ENCODE assay signal across 21 cellular contexts in the genomic region with DNA sequence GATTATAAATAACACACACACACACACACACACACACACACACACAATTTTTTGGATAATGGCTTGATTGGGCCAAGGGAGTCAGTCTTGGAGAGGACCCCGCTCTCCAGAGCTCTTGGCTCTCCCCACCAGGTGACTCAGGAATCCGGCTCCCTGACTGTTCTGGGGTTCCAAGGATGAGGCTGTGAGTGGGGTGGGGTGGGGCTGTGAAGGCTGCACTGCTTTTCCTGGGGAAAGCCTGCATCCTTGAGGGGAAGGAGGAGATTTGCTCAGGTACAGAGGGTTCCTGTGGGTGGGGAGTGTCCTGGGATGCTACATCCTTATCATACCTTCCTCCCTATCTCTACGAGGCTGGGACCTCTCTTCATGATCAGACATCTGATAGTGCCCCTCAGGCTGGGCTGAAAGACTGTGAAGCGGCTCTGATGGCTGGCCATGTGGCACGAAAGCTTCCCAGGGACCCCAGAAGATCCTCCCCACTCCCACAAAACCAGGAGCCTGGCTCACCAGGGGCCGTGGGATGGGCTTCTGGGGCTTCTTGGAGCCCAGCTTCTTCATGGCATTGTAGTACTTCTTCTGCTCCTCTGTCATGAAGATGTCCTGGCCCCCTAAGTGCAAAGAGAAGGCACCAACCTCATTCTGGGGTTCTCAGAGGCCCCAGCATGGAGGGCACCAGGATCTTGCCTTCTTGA.
"Had no signal": no experiment of that assay in that cellular context is flagged by ENCODE, and none has a peak within 500 bp of the region (broad histone marks: within the 10 kb centered on the region; RNA-seq: fewer than 3 reads in every experiment).

No MANE protein-coding gene starts in this region.

- H3K27me3 Mint-ChIP-seq: activated naive CD8-positive, alpha-beta T cell treated with anti-CD3 and anti-CD28 coated beads for 36 hours; progenitor cell of endocrine pancreas had no signal

- H3K4me1 Mint-ChIP-seq: activated CD4-positive, alpha-beta T cell treated with anti-CD3 and anti-CD28 coated beads, Interleukin-2, amount 10 ng/mL, durations not matched to agents 24 days and 14 days; activated naive CD8-positive, alpha-beta T cell treated with anti-CD3 and anti-CD28 coated beads for 36 hours; immature natural killer cell; nephron progenitor cell; stimulated activated effector memory CD8-positive, alpha-beta T cell treated with anti-CD3 and anti-CD28 coated beads, Interleukin-12 subunit alpha, Interleukin-12 subunit beta, amount 100 ng/mL, for 72 hours; T-cell had no signal

- H3K36me3 Mint-ChIP-seq: activated naive CD8-positive, alpha-beta T cell treated with anti-CD3 and anti-CD28 coated beads for 36 hours; immature natural killer cell; stimulated activated effector memory CD8-positive, alpha-beta T cell treated with anti-CD3 and anti-CD28 coated beads, Interleukin-12 subunit alpha, Interleukin-12 subunit beta, amount 100 ng/mL, for 72 hours; T-cell had no signal

- H3K9me3 Mint-ChIP-seq: activated CD4-positive, alpha-beta T cell treated with anti-CD3 and anti-CD28 coated beads, Interleukin-2, amount 10 ng/mL, durations not matched to agents 24 days and 14 days; activated naive CD8-positive, alpha-beta T cell treated with anti-CD3 and anti-CD28 coated beads for 36 hours; activated T-helper 1 cell treated with anti-CD3 and anti-CD28 coated beads, Interleukin-12 subunit alpha, Interleukin-12 subunit beta, Interleukin-2, Interleukin-4 antibody, amounts not matched to agents 30 ng/mL and 10 ng/mL and 1 ng/mL, durations not matched to agents 14 hours and 24 hours and 36 hours; stimulated activated effector memory CD8-positive, alpha-beta T cell treated with anti-CD3 and anti-CD28 coated beads, Interleukin-12 subunit alpha, Interleukin-12 subunit beta, amount 100 ng/mL, for 72 hours; stimulated activated naive CD8-positive, alpha-beta T cell treated with anti-CD3 and anti-CD28 coated beads, Interleukin-15, Interleukin-2, amounts not matched to agents 100 ng/mL and 50 ng/mL, for 24 hours had no signal

- H3K27ac Mint-ChIP-seq: activated CD4-positive, alpha-beta T cell treated with anti-CD3 and anti-CD28 coated beads, Interleukin-2, amount 10 ng/mL, durations not matched to agents 24 days and 14 days; activated CD8-positive, alpha-beta T cell treated with anti-CD3 and anti-CD28 coated beads, Interleukin-2, amount 10 ng/mL, durations not matched to agents 7 days and 5 days; activated naive CD4-positive, alpha-beta T cell treated with anti-CD3 and anti-CD28 coated beads for 36 hours; activated naive CD8-positive, alpha-beta T cell treated with anti-CD3 and anti-CD28 coated beads for 36 hours; activated T-helper 1 cell treated with anti-CD3 and anti-CD28 coated beads, Interleukin-12 subunit alpha, Interleukin-12 subunit beta, Interleukin-2, Interleukin-4 antibody, amounts not matched to agents 30 ng/mL and 10 ng/mL and 1 ng/mL, durations not matched to agents 14 hours and 24 hours and 36 hours; immature natural killer cell; nephron progenitor cell; progenitor cell of endocrine pancreas; stimulated activated effector memory CD8-positive, alpha-beta T cell treated with anti-CD3 and anti-CD28 coated beads, Interleukin-12 subunit alpha, Interleukin-12 subunit beta, amount 100 ng/mL, for 72 hours; stimulated activated naive CD8-positive, alpha-beta T cell treated with anti-CD3 and anti-CD28 coated beads, Interleukin-15, Interleukin-2, amounts not matched to agents 100 ng/mL and 50 ng/mL, for 24 hours; T-cell had no signal

- H3K4me3 Mint-ChIP-seq: activated CD4-positive, alpha-beta T cell treated with anti-CD3 and anti-CD28 coated beads, Interleukin-2, amount 10 ng/mL, durations not matched to agents 24 days and 14 days; activated CD8-positive, alpha-beta T cell treated with anti-CD3 and anti-CD28 coated beads, Interleukin-2, amount 10 ng/mL, durations not matched to agents 7 days and 5 days; activated naive CD4-positive, alpha-beta T cell treated with anti-CD3 and anti-CD28 coated beads for 36 hours; activated naive CD8-positive, alpha-beta T cell treated with anti-CD3 and anti-CD28 coated beads for 36 hours; activated T-helper 1 cell treated with anti-CD3 and anti-CD28 coated beads, Interleukin-12 subunit alpha, Interleukin-12 subunit beta, Interleukin-2, Interleukin-4 antibody, amounts not matched to agents 30 ng/mL and 10 ng/mL and 1 ng/mL, durations not matched to agents 14 hours and 24 hours and 36 hours; immature natural killer cell; nephron progenitor cell; stimulated activated effector memory CD8-positive, alpha-beta T cell treated with anti-CD3 and anti-CD28 coated beads, Interleukin-12 subunit alpha, Interleukin-12 subunit beta, amount 100 ng/mL, for 72 hours; stimulated activated naive CD8-positive, alpha-beta T cell treated with anti-CD3 and anti-CD28 coated beads, Interleukin-15, Interleukin-2, amounts not matched to agents 100 ng/mL and 50 ng/mL, for 24 hours; T-cell had no signal

- DNase-seq: activated CD4-positive, alpha-beta T cell treated with anti-CD3 and anti-CD28 coated beads, Interleukin-2, amount 10 ng/mL, durations not matched to agents 24 days and 14 days; activated CD8-positive, alpha-beta T cell treated with anti-CD3 and anti-CD28 coated beads, Interleukin-2, amount 10 ng/mL, durations not matched to agents 7 days and 5 days; activated effector memory CD4-positive, alpha-beta T cell treated with anti-CD3 and anti-CD28 coated beads, Interleukin-2, amount 50 U/mL, for 16 hours; activated naive CD4-positive, alpha-beta T cell treated with anti-CD3 and anti-CD28 coated beads for 36 hours; activated naive CD8-positive, alpha-beta T cell treated with anti-CD3 and anti-CD28 coated beads for 36 hours; colonic mucosa; foreskin keratinocyte; hypothalamus; immature natural killer cell; mesendoderm; mucosa of descending colon; nephron progenitor cell; ovary; right lobe of liver; SJCRH30; stimulated activated CD4-positive, alpha-beta T cell treated with anti-CD3 and anti-CD28 coated beads, Interleukin-4, amount 100 ng/mL, for 24 hours had no signal
